1 cellular context compared by ENCODE assay signal in genomic region chr5:8570529-8570928, GRCh38.
TF ChIP-seq lines count a peak whose summit lies in the region.

No MANE protein-coding gene starts in this region.

TF ChIP-seq in HepG2, 621 proteins besides CTCF, POLR2A, EP300 and RAD21 (continued from another document):
- TF ChIP-seq HMGXB3 (CRISPR knock-in tag; IDR thresholded peaks at IDR 0.05; ENCODE audit: borderline replicate concordance) (no peak), ZNF562 (CRISPR knock-in tag; IDR thresholded peaks at IDR 0.05; ENCODE audit: borderline replicate concordance) (no peak), MAFK (conservative IDR thresholded peaks at IDR 0.05 in 1 of 2, IDR thresholded peaks at IDR 0.05 in 1 of 2; ENCODE audit: low read length in 2 of 2) (peak; percentile 64 to 83; a peak in 3 of 4 replicates), ZMYM2 (CRISPR knock-in tag; IDR thresholded peaks at IDR 0.05) (no peak), RNF2 (conservative IDR thresholded peaks at IDR 0.05; ENCODE audit: low read depth) (no peak), MAFF (IDR thresholded peaks at IDR 0.05; ENCODE audit: low read depth, low read length) (peak; percentile 82), STAT5B (CRISPR knock-in tag; IDR thresholded peaks at IDR 0.05) (no peak)
- TF ChIP-seq, protein P1, sequence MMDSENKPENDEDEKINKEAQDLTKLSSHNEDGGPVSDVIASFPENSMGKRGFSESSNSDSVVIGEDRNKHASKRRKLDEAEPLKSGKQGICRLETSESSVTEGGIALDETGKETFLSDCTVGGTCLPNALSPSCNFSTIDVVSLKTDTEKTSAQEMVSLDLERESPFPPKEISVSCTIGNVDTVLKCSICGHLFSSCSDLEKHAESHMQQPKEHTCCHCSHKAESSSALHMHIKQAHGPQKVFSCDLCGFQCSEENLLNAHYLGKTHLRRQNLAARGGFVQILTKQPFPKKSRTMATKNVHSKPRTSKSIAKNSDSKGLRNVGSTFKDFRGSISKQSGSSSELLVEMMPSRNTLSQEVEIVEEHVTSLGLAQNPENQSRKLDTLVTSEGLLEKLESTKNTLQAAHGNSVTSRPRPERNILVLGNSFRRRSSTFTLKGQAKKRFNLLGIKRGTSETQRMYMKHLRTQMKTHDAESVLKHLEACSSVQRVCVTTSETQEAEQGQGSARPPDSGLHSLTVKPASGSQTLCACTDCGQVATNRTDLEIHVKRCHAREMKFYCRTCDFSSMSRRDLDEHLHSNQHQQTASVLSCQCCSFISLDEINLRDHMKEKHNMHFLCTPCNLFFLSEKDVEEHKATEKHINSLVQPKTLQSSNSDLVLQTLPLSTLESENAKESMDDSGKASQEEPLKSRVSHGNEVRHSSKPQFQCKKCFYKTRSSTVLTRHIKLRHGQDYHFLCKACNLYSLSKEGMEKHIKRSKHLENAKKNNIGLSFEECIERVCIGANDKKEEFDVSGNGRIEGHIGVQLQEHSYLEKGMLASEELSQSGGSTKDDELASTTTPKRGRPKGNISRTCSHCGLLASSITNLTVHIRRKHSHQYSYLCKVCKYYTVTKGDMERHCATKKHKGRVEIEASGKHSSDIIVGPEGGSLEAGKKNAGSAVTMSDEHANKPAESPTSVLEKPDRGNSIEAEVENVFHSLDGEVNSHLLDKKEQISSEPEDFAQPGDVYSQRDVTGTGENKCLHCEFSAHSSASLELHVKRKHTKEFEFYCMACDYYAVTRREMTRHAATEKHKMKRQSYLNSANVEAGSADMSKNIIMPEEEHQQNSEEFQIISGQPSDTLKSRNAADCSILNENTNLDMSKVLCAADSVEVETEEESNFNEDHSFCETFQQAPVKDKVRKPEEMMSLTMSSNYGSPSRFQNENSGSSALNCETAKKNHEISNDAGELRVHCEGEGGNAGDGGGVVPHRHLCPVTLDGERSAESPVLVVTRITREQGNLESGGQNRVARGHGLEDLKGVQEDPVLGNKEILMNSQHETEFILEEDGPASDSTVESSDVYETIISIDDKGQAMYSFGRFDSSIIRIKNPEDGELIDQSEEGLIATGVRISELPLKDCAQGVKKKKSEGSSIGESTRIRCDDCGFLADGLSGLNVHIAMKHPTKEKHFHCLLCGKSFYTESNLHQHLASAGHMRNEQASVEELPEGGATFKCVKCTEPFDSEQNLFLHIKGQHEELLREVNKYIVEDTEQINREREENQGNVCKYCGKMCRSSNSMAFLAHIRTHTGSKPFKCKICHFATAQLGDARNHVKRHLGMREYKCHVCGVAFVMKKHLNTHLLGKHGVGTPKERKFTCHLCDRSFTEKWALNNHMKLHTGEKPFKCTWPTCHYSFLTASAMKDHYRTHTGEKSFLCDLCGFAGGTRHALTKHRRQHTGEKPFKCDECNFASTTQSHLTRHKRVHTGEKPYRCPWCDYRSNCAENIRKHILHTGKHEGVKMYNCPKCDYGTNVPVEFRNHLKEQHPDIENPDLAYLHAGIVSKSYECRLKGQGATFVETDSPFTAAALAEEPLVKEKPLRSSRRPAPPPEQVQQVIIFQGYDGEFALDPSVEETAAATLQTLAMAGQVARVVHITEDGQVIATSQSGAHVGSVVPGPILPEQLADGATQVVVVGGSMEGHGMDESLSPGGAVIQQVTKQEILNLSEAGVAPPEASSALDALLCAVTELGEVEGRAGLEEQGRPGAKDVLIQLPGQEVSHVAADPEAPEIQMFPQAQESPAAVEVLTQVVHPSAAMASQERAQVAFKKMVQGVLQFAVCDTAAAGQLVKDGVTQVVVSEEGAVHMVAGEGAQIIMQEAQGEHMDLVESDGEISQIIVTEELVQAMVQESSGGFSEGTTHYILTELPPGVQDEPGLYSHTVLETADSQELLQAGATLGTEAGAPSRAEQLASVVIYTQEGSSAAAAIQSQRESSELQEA (CRISPR knock-in tag; IDR thresholded peaks at IDR 0.05; ENCODE audit: not compliant biosample characterization): no peak
